26 cellular contexts compared by ENCODE assay signal in genomic region chr22:19235874-19236273, GRCh38.
"Had no signal": no experiment of that assay in that cellular context is flagged by ENCODE, and none has a peak within 500 bp of the region (broad histone marks: within the 10 kb centered on the region; RNA-seq: fewer than 3 reads in every experiment).

No MANE protein-coding gene starts in this region.

- FAIRE-seq: pancreas, small intestine had no signal

- DNase-seq: naive B cell; naive thymus-derived CD8-positive, alpha-beta T cell; nephron progenitor cell; nucleus accumbens; pancreas; right cardiac atrium; right lobe of liver; sigmoid colon; small intestine; stimulated activated CD4-positive, alpha-beta T cell treated with anti-CD3 and anti-CD28 coated beads, Interleukin-15, amount 100 ng/mL, for 24 hours; stimulated activated CD4-positive, alpha-beta T cell treated with anti-CD3 and anti-CD28 coated beads, Interleukin-2, amount 100 ng/mL, for 24 hours; stimulated activated CD4-positive, alpha-beta T cell treated with anti-CD3 and anti-CD28 coated beads, Interleukin-2, amount 100 ng/mL, for 48 hours; stimulated activated CD4-positive, alpha-beta T cell treated with anti-CD3 and anti-CD28 coated beads, Interleukin-4, amount 100 ng/mL, for 24 hours; stimulated activated naive B cell treated with anti-CD40 and anti-IgM and Interleukin-4, amounts not matched to agents 10 μg/mL and 1 μg/mL and 100 μg/mL, for 72 hours; stimulated activated naive CD4-positive, alpha-beta T cell treated with Interleukin-2 at 50 U/mL for 16 hours; stomach; thyroid gland; trophoblast cell; upper lobe of right lung; uterus had no signal

- H3K4me1 ChIP-seq: pancreas, prostate gland, right lobe of liver, sigmoid colon, tibial nerve, upper lobe of right lung, uterus had no signal

- H3K9me3 ChIP-seq: neutrophil, pancreas, prostate gland, right lobe of liver, sigmoid colon, stomach, thoracic aorta, thyroid gland, tibial nerve, upper lobe of right lung, uterus had no signal

- H3K27me3 ChIP-seq: neutrophil, pancreas, right lobe of liver, sigmoid colon, stomach, thyroid gland, tibial nerve, upper lobe of right lung, uterus had no signal

- ATAC-seq: naive thymus-derived CD8-positive, alpha-beta T cell; natural killer cell treated with Interleukin-12 subunit alpha and Interleukin-12 subunit beta and Interleukin-15 and Interleukin-18, amount 100 ng/mL, for 72 hours; pancreas; right cardiac atrium; right lobe of liver; stimulated activated effector memory CD8-positive, alpha-beta T cell treated with anti-CD3 and anti-CD28 coated beads, Interleukin-12 subunit alpha, Interleukin-12 subunit beta, amount 100 ng/mL, for 72 hours; stimulated activated naive B cell treated with anti-CD40 and anti-IgM and Interleukin-4, amounts not matched to agents 10 μg/mL and 1 μg/mL and 100 μg/mL, for 72 hours; upper lobe of right lung had no signal

- H3K36me3 ChIP-seq: pancreas, prostate gland, right lobe of liver, uterus had no signal

- H3K27ac ChIP-seq: neutrophil, pancreas, prostate gland, right lobe of liver, sigmoid colon, stomach, thoracic aorta, thyroid gland, tibial nerve, upper lobe of right lung, uterus had no signal

- H3K4me3 ChIP-seq: pancreas, prostate gland, right lobe of liver, sigmoid colon, stomach, thoracic aorta, thyroid gland, tibial nerve, upper lobe of right lung, uterus had no signal
